16 cellular contexts compared by ENCODE assay signal in the genomic region with DNA sequence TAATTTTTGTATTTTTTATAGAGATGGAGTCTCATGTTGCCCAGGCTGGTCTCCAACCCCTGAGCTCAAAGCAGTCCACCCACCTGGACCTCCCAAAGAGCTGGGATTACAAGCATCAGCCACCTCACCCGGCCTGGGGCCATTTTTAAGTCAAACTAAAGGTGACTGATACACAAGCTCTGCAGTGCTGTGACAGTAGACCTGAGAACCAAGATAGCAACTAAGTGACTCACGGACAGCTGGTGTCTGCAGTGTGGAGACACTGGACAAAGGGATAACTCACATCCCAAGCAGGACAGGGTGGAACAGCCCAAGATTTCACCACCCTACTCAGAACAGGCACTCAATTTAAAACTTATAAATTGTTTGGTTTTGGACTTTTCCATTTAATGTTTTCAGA.
"Had no signal": no experiment of that assay in that cellular context is flagged by ENCODE, and none has a peak within 500 bp of the region (broad histone marks: within the 10 kb centered on the region; RNA-seq: fewer than 3 reads in every experiment).

No MANE protein-coding gene starts in this region.

- DNase-seq: activated CD4-positive, alpha-beta memory T cell treated with anti-CD3 and anti-CD28 coated beads for 36 hours; activated CD4-positive, alpha-beta T cell treated with anti-CD3 and anti-CD28 coated beads for 36 hours; activated naive CD4-positive, alpha-beta T cell treated with anti-CD3 and anti-CD28 coated beads, Interleukin-2, amount 10 ng/mL, durations not matched to agents 7 days and 5 days; activated T-cell treated with anti-CD3 and anti-CD28 coated beads, Interleukin-2, amount 50 U/mL, for 24 hours; dorsolateral prefrontal cortex; endodermal cell; hypothalamus; kidney glomerular epithelial cell; ovary; stimulated activated CD4-positive, alpha-beta T cell treated with anti-CD3 and anti-CD28 coated beads, Interleukin-2, amount 100 ng/mL, for 24 hours; stomach; T-helper 2 cell had no signal

- FAIRE-seq: urothelium cell line had no signal

- H3K9me3 ChIP-seq: ascending aorta, ovary, stomach, thoracic aorta had no signal

- H3K4me3 ChIP-seq: ascending aorta, dorsolateral prefrontal cortex, ovary, stomach, thoracic aorta had no signal

- H3K4me1 ChIP-seq: stomach had no signal

- H3K36me3 ChIP-seq: ascending aorta, ovary, stomach, thoracic aorta had no signal

- H3K27ac ChIP-seq: ascending aorta, dorsolateral prefrontal cortex, ovary, stomach, thoracic aorta had no signal

- H3K27me3 ChIP-seq: ascending aorta, dorsolateral prefrontal cortex, ovary, stomach had no signal

- ATAC-seq: activated CD4-positive, alpha-beta T cell treated with anti-CD3 and anti-CD28 coated beads for 36 hours; sciatic nerve had no signal
